11 cellular contexts compared by ENCODE assay signal in the genomic region with DNA sequence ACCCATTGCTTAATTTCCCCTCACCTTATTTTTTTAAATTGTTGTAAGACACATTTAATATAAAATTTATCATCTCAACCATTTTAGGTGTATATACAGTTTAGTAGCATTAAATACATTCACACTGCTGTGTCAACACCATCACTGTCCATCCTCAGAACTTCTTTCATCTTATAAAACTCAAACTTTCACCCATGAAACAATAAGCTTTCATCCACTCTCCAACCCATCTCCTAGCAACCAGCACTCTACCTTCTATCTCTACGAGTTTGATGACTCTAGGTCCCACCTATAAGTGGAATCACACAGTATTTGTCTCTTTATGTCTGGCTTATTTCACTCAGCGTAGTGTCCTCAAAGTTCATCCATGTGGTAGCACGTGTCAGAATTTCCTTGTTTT.
"Had no signal": no experiment of that assay in that cellular context is flagged by ENCODE, and none has a peak within 500 bp of the region (broad histone marks: within the 10 kb centered on the region; RNA-seq: fewer than 3 reads in every experiment).

No MANE protein-coding gene starts in this region.

- H3K9me3 Mint-ChIP-seq: GM23338, H9, HFFc6 had no signal

- H2AFZ ChIP-seq: GM23248, GM23338 had no signal

- H3K4me2 ChIP-seq: GM23338 had no signal

- H3K4me3 Mint-ChIP-seq: GM23338, H9, HFFc6 had no signal

- ATAC-seq: GM23338, HCT116 had no signal

- H3K27ac Mint-ChIP-seq: GM23338, H9, HFFc6 had no signal

- DNase-seq: GM23248, GOT3, H7, H9, HCEC 1CT, HFFc6 had no signal

- H3K4me3 ChIP-seq: GM23248, GM23338, HAP-1 had no signal

- H3K27ac ChIP-seq: GM23248 had no signal

- H3K9ac ChIP-seq: GM23248 had no signal

- H3K9me3 ChIP-seq: HAP-1 had no signal

- FAIRE-seq: H1, H54 had no signal

- H3K4me1 Mint-ChIP-seq: GM23338, H9 had no signal

- H3K36me3 ChIP-seq: HAP-1 had no signal
